1 cellular context compared by ENCODE assay signal in the genomic region with DNA sequence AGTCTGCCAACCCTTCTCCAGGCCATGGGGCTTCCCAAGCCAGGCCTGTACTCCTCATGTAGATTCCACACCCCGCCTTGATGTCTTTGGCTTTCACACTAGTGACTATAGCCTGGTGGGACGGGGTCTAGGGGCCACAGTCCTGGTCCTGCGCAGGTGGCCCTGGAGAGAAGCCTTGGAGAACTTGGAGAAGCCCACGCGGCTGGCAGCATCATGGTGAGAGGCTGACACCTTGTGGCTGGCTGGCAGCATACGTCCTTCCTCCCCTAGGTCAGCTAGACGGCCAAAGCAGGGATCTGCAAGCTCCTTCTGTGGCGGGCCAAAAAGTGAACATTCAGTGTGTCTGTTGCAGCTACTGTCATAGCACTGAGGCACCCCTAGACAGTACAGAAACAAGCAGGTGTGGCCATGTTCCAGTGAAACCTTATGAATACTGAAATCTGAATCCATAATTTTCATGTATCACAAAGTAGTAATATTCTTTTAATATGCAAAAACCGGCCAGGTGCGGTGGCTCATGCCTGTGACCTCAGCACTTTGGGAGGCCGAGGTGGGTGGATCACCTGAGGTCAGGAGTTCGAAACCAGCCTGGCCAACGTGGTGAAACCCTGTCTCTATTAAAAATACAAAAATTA.
TF ChIP-seq lines count a peak whose summit lies in the region.

No MANE protein-coding gene starts in this region.

TF ChIP-seq in endothelial cell of umbilical vein, 7 proteins besides CTCF, POLR2A, EP300 and RAD21:
- no peak for TF ChIP-seq JUN (IDR thresholded peaks at IDR 0.05; ENCODE audit: borderline replicate concordance, insufficient read depth, insufficient read length, low read depth)
- no peak for TF ChIP-seq POLR2AphosphoS5 (IDR thresholded peaks at IDR 0.05; ENCODE audit: insufficient read depth, low read depth, low read length)
- TF ChIP-seq MYC (IDR thresholded peaks at IDR 0.05; ENCODE audit: low read depth, low read length), result no peak
- TF ChIP-seq EZH2 (IDR thresholded peaks at IDR 0.05; ENCODE audit: borderline replicate concordance, low read depth, low read length, severe bottlenecking), result no peak
- no peak for TF ChIP-seq GATA2 (IDR thresholded peaks at IDR 0.05; ENCODE audit: insufficient read depth, insufficient read length, low read depth, low read length)
